ENCODE assay signal across 8 cellular contexts in genomic region chr11:46247664-46248063, GRCh38. TPM values are rescaled to one million over a fixed set of nuclear protein-coding genes. Genes with fewer than 3 reads are reported as not detected.
DNase-seq lines count a peak whose midpoint lies in the region; ATAC-seq and TF ChIP-seq lines count a peak whose summit lies in the region.

No MANE protein-coding gene starts in this region.

- H3K27ac ChIP-seq in parathyroid adenoma, result no peak overlapping the region
- no peak overlapping the region for H3K27ac ChIP-seq in caudate nucleus (ENCODE audit: low read depth, low read length)
- no peak overlapping the region for H3K27ac ChIP-seq in testis

- TF ChIP-seq CTCF in parathyroid adenoma (IDR thresholded peaks at IDR 0.05), result peak; percentile 55
- no peak for TF ChIP-seq CTCF in testis (IDR thresholded peaks at IDR 0.05)

- no peaks in the 10 kb centered on the region for H3K9me3 ChIP-seq in parathyroid adenoma (ENCODE audit: control insufficient read depth, low read length)
- H3K9me3 ChIP-seq in testis, result no peaks in the 10 kb centered on the region

- no peak for ATAC-seq in HG02852 (IDR thresholded peaks at IDR 0.05; ENCODE audit: unreplicated experiment)

- 75 to 77% methylated on average over 4 of the region's 4 CpGs for WGBS in testis, 2 donors

- intact Hi-C loops in testis (cut with DNase I; ENCODE audit: low total_unique reads), result no loop called here

- H2AFZ ChIP-seq in parathyroid adenoma, result no peak overlapping the region

- no peak overlapping the region for H3K9ac ChIP-seq in parathyroid adenoma

- H3K27me3 ChIP-seq in parathyroid adenoma (ENCODE audit: control insufficient read depth, insufficient read depth, low read length), result no peaks in the 10 kb centered on the region
- H3K27me3 ChIP-seq in testis, result no peaks in the 10 kb centered on the region

- no peaks in the 10 kb centered on the region for H3K79me2 ChIP-seq in parathyroid adenoma

- TF ChIP-seq POLR2A in testis (IDR thresholded peaks at IDR 0.05), result no peak

- no peaks in the 10 kb centered on the region for H3K36me3 ChIP-seq in parathyroid adenoma (ENCODE audit: control insufficient read depth, insufficient read depth, low read length)
- H3K36me3 ChIP-seq in testis (ENCODE audit: low read depth, missing control alignments), result no peaks in the 10 kb centered on the region

- no peak overlapping the region for H3K4me3 ChIP-seq in Jurkat, Clone E6-1 (ENCODE audit: low read length)
- no peak overlapping the region for H3K4me3 ChIP-seq in parathyroid adenoma (ENCODE audit: low read depth, low read length)
- H3K4me3 ChIP-seq in testis, result no peak overlapping the region

- DNase-seq in DMS53 (lab: John Stamatoyannopoulos, UW), result peak; percentile 87
- peak; percentile 43 for DNase-seq in Jurkat, Clone E6-1 (ENCODE audit: low read depth, low spot score)
- DNase-seq in RPMI7951 (ENCODE audit: low read depth), result peak; percentile 61
- DNase-seq in dermis blood vessel endothelial cell, result peak; percentile 75
- no peak for DNase-seq in caudate nucleus (lab: John Stamatoyannopoulos, UW)
- no peak for DNase-seq in testis

- H3K4me1 ChIP-seq in parathyroid adenoma (peaks cover 3% of the 10 kb centered on the region), testis (no peaks in the 10 kb centered on the region)

- H3K4me2 ChIP-seq in parathyroid adenoma (ENCODE audit: low read length), result no peak overlapping the region

RNA-seq across cellular contexts. Expression of gene CREB3L1, which starts 29.8 kb away (rescaled TPM):
- 1.3 TPM for polyA plus RNA-seq in Jurkat, Clone E6-1 (2012; ENCODE audit: insufficient read depth, insufficient read length)
- 11.1 and 11.3 TPM in 2 replicates for total RNA-seq in RPMI7951 (2014; rRNA removed; shearing (Covaris generic))
- total RNA-seq in dermis blood vessel endothelial cell (0.33 and 0.68 TPM in 2 replicates), testis (1 to 10 TPM; 5.2 to 8.1 TPM)
- polyA plus RNA-seq in testis (ENCODE audit: insufficient read depth, low read depth, low replicate concordance), result 19.2 TPM

Comparison
In these comparisons a context has a peak if more than half of its experiments do, and no peak if none do; other contexts are left out.
1. DNase-seq: peak in DMS53 (single experiment), Jurkat, Clone E6-1 (single experiment), RPMI7951 (single experiment) and dermis blood vessel endothelial cell (single experiment); none in caudate nucleus (0 of 61) and testis (single experiment).